In genomic region chr15:34114739-34115138, GRCh38 we compare ENCODE assay signal across 19 cellular contexts. TPM values are rescaled to one million over a fixed set of nuclear protein-coding genes. Genes with fewer than 3 reads are reported as not detected.
DNase-seq lines count a peak whose midpoint lies in the region; ATAC-seq, FAIRE-seq and TF ChIP-seq lines count a peak whose summit lies in the region.
"Had no signal": no experiment of that assay in that cellular context is flagged by ENCODE, and none has a peak within 500 bp of the region (broad histone marks: within the 10 kb centered on the region; RNA-seq: fewer than 3 reads in every experiment).

No MANE protein-coding gene starts in this region.

- H4K8ac ChIP-seq in H1 (ENCODE audit: extremely low read depth, insufficient read depth, low read length) (0 out of 2 replicates have a peak overlapping the region, but pooled peaks have one; percentile 2), neuronal stem cell (ENCODE audit: low read depth, low read length) (no peak overlapping the region)

- H3K27me3 ChIP-seq in H1 (replicated peaks in 1 of 4; ENCODE audit: control insufficient read depth in 3 of 4, extremely low read depth in 1 of 4, insufficient read depth in 3 of 4, low read length in 3 of 4) (no peaks in the 10 kb centered on the region), neuronal stem cell (ENCODE audit: control insufficient read depth in 3 of 3, insufficient read depth in 3 of 3, low read depth in 1 of 3, low read length in 3 of 3) (no peaks in the 10 kb centered on the region), WERI-Rb-1 (ENCODE audit: insufficient read depth, low read depth, severe bottlenecking) (no peaks in the 10 kb centered on the region)

- H3K36me3 ChIP-seq in H1 (ENCODE audit: control insufficient read depth in 2 of 4, insufficient read depth in 4 of 4, low read length in 3 of 4) (no peaks in the 10 kb centered on the region), neuronal stem cell (replicated peaks in 1 of 2; ENCODE audit: control insufficient read depth in 2 of 2, insufficient read depth in 2 of 2, low read length in 2 of 2) (no peaks in the 10 kb centered on the region), WERI-Rb-1 (no peaks in the 10 kb centered on the region)
- H3K36me3 ChIP-seq: HAP-1 had no signal

- H3K79me2 ChIP-seq in H1 (ENCODE audit: control insufficient read depth in 1 of 2, insufficient read depth in 2 of 2, low read length in 2 of 2) = no peaks in the 10 kb centered on the region

- H3K56ac ChIP-seq in H1 (replicated peaks; ENCODE audit: insufficient read length, low read depth, low read length) = no peak overlapping the region

- H2BK15ac ChIP-seq in H1 (ENCODE audit: low read length) = no peak overlapping the region
- H2BK15ac ChIP-seq in neuronal stem cell (ENCODE audit: low read length) = no peak overlapping the region

- H3K27ac ChIP-seq in H1 (ENCODE audit: low read depth, low read length) = no peak overlapping the region
- H3K27ac ChIP-seq in neuronal stem cell (replicated peaks; ENCODE audit: low read length) = no peak overlapping the region
- H3K27ac ChIP-seq in WERI-Rb-1 = no peak overlapping the region

- H4K91ac ChIP-seq in H1 (replicated peaks; ENCODE audit: insufficient read length, low read length) (no peak overlapping the region), neuronal stem cell (ENCODE audit: low read depth, low read length, poor library complexity) (no peak overlapping the region)

- no peaks in the 10 kb centered on the region for H4K20me1 ChIP-seq in H1 (replicated peaks in 1 of 2; ENCODE audit: control insufficient read depth in 1 of 2, insufficient read depth in 2 of 2, low read length in 2 of 2)

- H2AK5ac ChIP-seq in H1 (ENCODE audit: low read depth, low read length) = no peak overlapping the region
- H2AK5ac ChIP-seq in neuronal stem cell (ENCODE audit: low read depth, low read length) = no peak overlapping the region

- no peak for TF ChIP-seq RAD21 in H1 (IDR thresholded peaks at IDR 0.05 in 1 of 2, conservative IDR thresholded peaks at IDR 0.05 in 1 of 2; ENCODE audit: low read depth in 2 of 2, low read length in 2 of 2)

- H2BK120ac ChIP-seq in H1 (replicated peaks; ENCODE audit: low read depth, low read length) (no peak overlapping the region), neuronal stem cell (ENCODE audit: low read depth, low read length) (no peak overlapping the region)

- TF ChIP-seq CTCF in H1 (IDR thresholded peaks at IDR 0.05; ENCODE audit: control extremely low read depth in 1 of 3, insufficient read depth in 1 of 3, low read depth in 1 of 3, low read length in 3 of 3) (no peak), WERI-Rb-1 (IDR thresholded peaks at IDR 0.05; ENCODE audit: low read depth, low read length) (no peak)

- ATAC-seq in left lobe of liver = peak; percentile 93
- ATAC-seq: GM23338 had no signal

- H2AFZ ChIP-seq in H1 (ENCODE audit: low read length) (0 out of 2 replicates have a peak overlapping the region, but pooled peaks have one; percentile 32), neuronal stem cell (ENCODE audit: low read length) (no peak overlapping the region)
- H2AFZ ChIP-seq: GM23338 had no signal

- H3K18ac ChIP-seq in H1 (ENCODE audit: extremely low read depth, low read length) = no peak overlapping the region
- no peak overlapping the region for H3K18ac ChIP-seq in neuronal stem cell (ENCODE audit: low read length)

- H3K4me1 ChIP-seq in H1 (replicated peaks in 1 of 4; ENCODE audit: control insufficient read depth in 3 of 4, insufficient read depth in 4 of 4, low read length in 3 of 4) = no peaks in the 10 kb centered on the region; a peak in 1 of 7 replicates
- H3K4me1 ChIP-seq in neuronal stem cell (ENCODE audit: control insufficient read depth in 2 of 2, insufficient read depth in 1 of 2, low read depth in 1 of 2, low read length in 2 of 2) = no peaks in the 10 kb centered on the region

- POLR2A ChIA-PET in H1 (lab: Charles Lee; ENCODE audit: partially characterized antibody) = no interaction called here

- no peak overlapping the region for H3K14ac ChIP-seq in H1 (ENCODE audit: insufficient read length)
- H3K14ac ChIP-seq in neuronal stem cell (ENCODE audit: low read length) = no peak overlapping the region

- H3K9ac ChIP-seq in H1 (replicated peaks in 1 of 4; ENCODE audit: extremely low read depth in 1 of 4, low read depth in 3 of 4, low read length in 3 of 4) (no peak overlapping the region), neuronal stem cell (ENCODE audit: low read depth, low read length, poor library complexity) (peak overlapping the region; percentile 50)

- TF ChIP-seq POLR2A in H1 (IDR thresholded peaks at IDR 0.05; ENCODE audit: control extremely low read depth in 1 of 2, low read depth in 2 of 2, low read length in 2 of 2) = no peak

- H3K9me3 ChIP-seq in H1 (ENCODE audit: insufficient read depth in 2 of 2, low read depth in 1 of 2, low read length in 1 of 2) (no peaks in the 10 kb centered on the region), neuronal stem cell (replicated peaks in 1 of 2; ENCODE audit: control insufficient read depth in 2 of 2, insufficient read depth in 1 of 2, low read depth in 1 of 2, low read length in 2 of 2) (no peaks in the 10 kb centered on the region), WERI-Rb-1 (ENCODE audit: severe bottlenecking) (peaks cover 3% of the 10 kb centered on the region)
- H3K9me3 ChIP-seq: HAP-1 had no signal

- H3K4me2 ChIP-seq in H1 (ENCODE audit: insufficient read depth in 1 of 2, low read depth in 2 of 2, low read length in 2 of 2) (no peak overlapping the region), neuronal stem cell (ENCODE audit: insufficient read depth, low read length, poor library complexity, severe bottlenecking) (no peak overlapping the region)
- H3K4me2 ChIP-seq: GM23338 had no signal

- 90% methylated on average over 3 of the region's 3 CpGs; no CpG with 5 or more reads in 1 of the 2 experiments for WGBS in H1 (ENCODE audit: extremely low coverage in 1 of 2, insufficient coverage in 1 of 2, insufficient read length in 1 of 2, insufficient replicate concordance in 2 of 2, low coverage in 1 of 2, low lambda C conversion rate in 2 of 2, missing lambda C conversion rate in 1 of 2), 2 experiments
- WGBS in neuronal stem cell (ENCODE audit: extremely low coverage in 2 of 2, insufficient read length in 2 of 2, insufficient replicate concordance in 1 of 2), 2 donors = no CpG with 5 or more reads among the region's 3 CpGs

- DNase-seq in H1 (ENCODE audit: low read depth in 1 of 2, low spot score in 2 of 2) = no peak
- DNase-seq in left lobe of liver (ENCODE audit: low spot score) = peak; percentile 80
- DNase-seq in neuronal stem cell (ENCODE audit: low spot score) = no peak
- DNase-seq in NCI-H2171 (lab: John Stamatoyannopoulos, UW) = no peak
- DNase-seq in anterior cingulate cortex (lab: John Stamatoyannopoulos, UW) = no peak
- no peak for DNase-seq in WERI-Rb-1
- DNase-seq: C1 segment of cervical spinal cord; Calu3; CD4-positive, alpha-beta memory T cell; COR-L47; DMS53; DMS79 treated with DMSO at 0.1 percent for 48 hours; GF-D8; HFFc6 had no signal

- H2BK12ac ChIP-seq in H1 (ENCODE audit: low read depth, low read length) = no peak overlapping the region
- no peak overlapping the region for H2BK12ac ChIP-seq in neuronal stem cell (ENCODE audit: low read length)

- no peak overlapping the region for H4K5ac ChIP-seq in H1 (ENCODE audit: insufficient read length, low read depth, low read length)

- H3K23ac ChIP-seq in H1 (ENCODE audit: insufficient read length) (no peak overlapping the region), neuronal stem cell (ENCODE audit: low read depth, low read length, poor library complexity) (no peak overlapping the region)

- H3K79me1 ChIP-seq in H1 (ENCODE audit: low read depth, low read length) (no peaks in the 10 kb centered on the region), neuronal stem cell (ENCODE audit: low read depth, low read length) (no peaks in the 10 kb centered on the region)

- TF ChIP-seq EP300 in H1 (IDR thresholded peaks at IDR 0.05; ENCODE audit: borderline replicate concordance in 1 of 2, low read depth in 2 of 2, low read length in 2 of 2) = no peak

- H2BK20ac ChIP-seq in H1 (ENCODE audit: low read length) = no peak overlapping the region

- CTCF ChIA-PET in H1 (lab: Charles Lee; ENCODE audit: partially characterized antibody) = interaction anchor here (0.6 to 1.7 kb wide), 3 partner anchors 19 to 285 kb away, joined by 3 to 5 read pairs (median 4); no protein-coding TSS in a partner anchor

- H2BK5ac ChIP-seq in H1 (ENCODE audit: low read depth, low read length) (no peak overlapping the region), neuronal stem cell (ENCODE audit: low read length) (no peak overlapping the region)

- no peaks in the 10 kb centered on the region for H3K23me2 ChIP-seq in H1 (ENCODE audit: low read depth, low read length)

- H3K4me3 ChIP-seq in H1 (ENCODE audit: extremely low read depth in 1 of 4, insufficient read depth in 2 of 4, low read depth in 3 of 4, low read length in 4 of 4) = no peak overlapping the region
- no peak overlapping the region for H3K4me3 ChIP-seq in neuronal stem cell (ENCODE audit: low read length in 2 of 2)
- no peak overlapping the region for H3K4me3 ChIP-seq in WERI-Rb-1 (ENCODE audit: low read depth, low read length)
- H3K4me3 ChIP-seq: GM23338, HAP-1 had no signal

- H3K4ac ChIP-seq in H1 (replicated peaks; ENCODE audit: insufficient read length, low read depth, low read length) (no peak overlapping the region), neuronal stem cell (ENCODE audit: low read length) (no peak overlapping the region)

- FAIRE-seq in H1 (lab: Jason Lieb, UNC) = no peak
- FAIRE-seq: GM12891, GM18507, H54 had no signal

RNA-seq across cellular contexts. Expression of gene PGBD4, which starts 12.9 kb away (rescaled TPM):
- 0.76 and 0.99 TPM in 2 replicates for total RNA-seq in H1 (2021; fragmentation: NEBNext Ultra II Directional; extraction: Animal tissue kit (Norgen Biotek cat#: 25700))
- polyA plus RNA-seq in H1 (2011; rRNA removed) = 0.44 and 0.68 TPM in 2 replicates
- 0.81 TPM for polyA plus RNA-seq in H1 (2011; cell fraction: cytosol; rRNA removed)
- 0.53 TPM for polyA plus RNA-seq in H1 (2011; cell fraction: nucleus; rRNA removed)
- 0.73 to 1.3 TPM (median 0.84 TPM) in 4 replicates for polyA plus RNA-seq in H1 (2012, experiment 1 of 2)
- 0.08 TPM for polyA plus RNA-seq in H1 (2012, experiment 2 of 2)
- 1.0 TPM for polyA plus RNA-seq in H1 (2013, experiment 1 of 2)
- 0.92 TPM for polyA plus RNA-seq in H1 (2013, experiment 2 of 2)
- polyA minus RNA-seq in H1 (2011; rRNA and poly(A)+ RNA removed) = 1.2 and 2.1 TPM in 2 replicates
- polyA minus RNA-seq in H1 (2011; cell fraction: cytosol; rRNA and poly(A)+ RNA removed) = 1.0 TPM
- polyA minus RNA-seq in H1 (2011; cell fraction: nucleus; rRNA and poly(A)+ RNA removed) = 1.7 TPM
- total RNA-seq in left lobe of liver = 0.93 TPM
- polyA plus RNA-seq in neuronal stem cell (2013, experiment 1 of 2) = 0.54 TPM
- polyA plus RNA-seq in neuronal stem cell (2013, experiment 2 of 2) = 0.48 TPM

RNA-seq across cellular contexts. Expression of gene EMC7, which starts 13.1 kb away (rescaled TPM):
- 39.0 TPM in 2 replicates for total RNA-seq in H1 (2021; fragmentation: NEBNext Ultra II Directional; extraction: Animal tissue kit (Norgen Biotek cat#: 25700))
- 15.5 and 29.0 TPM in 2 replicates for polyA plus RNA-seq in H1 (2011; rRNA removed)
- 28.9 TPM for polyA plus RNA-seq in H1 (2011; cell fraction: cytosol; rRNA removed)
- polyA plus RNA-seq in H1 (2011; cell fraction: nucleus; rRNA removed) = 12.7 TPM
- polyA plus RNA-seq in H1 (2012, experiment 1 of 2) = 38.1 to 44.4 TPM (median 40.7 TPM) in 4 replicates
- 19.3 TPM for polyA plus RNA-seq in H1 (2012, experiment 2 of 2)
- polyA plus RNA-seq in H1 (2013, experiment 1 of 2) = 59.6 TPM
- 71.9 TPM for polyA plus RNA-seq in H1 (2013, experiment 2 of 2)
- polyA minus RNA-seq in H1 (2011; rRNA and poly(A)+ RNA removed) = 10.9 and 13.2 TPM in 2 replicates
- polyA minus RNA-seq in H1 (2011; cell fraction: cytosol; rRNA and poly(A)+ RNA removed) = 5.7 TPM
- polyA minus RNA-seq in H1 (2011; cell fraction: nucleus; rRNA and poly(A)+ RNA removed) = 10.4 TPM
- total RNA-seq in left lobe of liver = 38.1 TPM
- 30.8 TPM for polyA plus RNA-seq in neuronal stem cell (2013, experiment 1 of 2)
- 30.1 TPM for polyA plus RNA-seq in neuronal stem cell (2013, experiment 2 of 2)
